21 cellular contexts compared by ENCODE assay signal in genomic region chr21:27799861-27800260, GRCh38.
"Had no signal": no experiment of that assay in that cellular context is flagged by ENCODE, and none has a peak within 500 bp of the region (broad histone marks: within the 10 kb centered on the region; RNA-seq: fewer than 3 reads in every experiment).

No MANE protein-coding gene starts in this region.

- H3K4me3 Mint-ChIP-seq: activated B cell treated with CpG ODN at 0.5 μM for 24 hours; activated CD4-positive, alpha-beta T cell treated with anti-CD3 and anti-CD28 coated beads, Interleukin-2, amount 10 ng/mL, durations not matched to agents 24 days and 14 days; activated CD8-positive, alpha-beta memory T cell treated with anti-CD3 and anti-CD28 coated beads, Interleukin-2, amount 10 ng/mL, durations not matched to agents 7 days and 5 days; activated naive CD4-positive, alpha-beta T cell treated with anti-CD3 and anti-CD28 coated beads for 36 hours; activated naive CD8-positive, alpha-beta T cell; activated T-cell treated with anti-CD3 and anti-CD28 coated beads, Interleukin-2, amount 50 U/mL, for 24 hours; T-helper 17 cell had no signal

- H3K36me3 Mint-ChIP-seq: activated CD8-positive, alpha-beta memory T cell treated with anti-CD3 and anti-CD28 coated beads, Interleukin-2, amount 10 ng/mL, durations not matched to agents 7 days and 5 days; activated naive CD8-positive, alpha-beta T cell had no signal

- H3K9me3 Mint-ChIP-seq: activated B cell treated with CpG ODN at 0.5 μM for 24 hours; activated CD4-positive, alpha-beta T cell treated with anti-CD3 and anti-CD28 coated beads, Interleukin-2, amount 10 ng/mL, durations not matched to agents 24 days and 14 days; activated naive CD4-positive, alpha-beta T cell treated with anti-CD3 and anti-CD28 coated beads for 36 hours; activated T-cell treated with anti-CD3 and anti-CD28 coated beads, Interleukin-2, amount 50 U/mL, for 24 hours had no signal

- DNase-seq: activated B cell treated with CpG ODN at 0.5 μM for 24 hours; activated CD4-positive, alpha-beta T cell treated with anti-CD3 and anti-CD28 coated beads for 1 hour; activated CD4-positive, alpha-beta T cell treated with anti-CD3 and anti-CD28 coated beads, Interleukin-2, amount 10 ng/mL, durations not matched to agents 24 days and 14 days; activated CD4-positive, alpha-beta T cell treated with anti-CD3 and anti-CD28 coated beads, Interleukin-2, amount 50 U/mL, for 48 hours; activated CD8-positive, alpha-beta memory T cell treated with anti-CD3 and anti-CD28 coated beads, Interleukin-2, amount 10 ng/mL, durations not matched to agents 7 days and 5 days; activated effector memory CD4-positive, alpha-beta T cell treated with anti-CD3 and anti-CD28 coated beads, Interleukin-2, amount 50 U/mL, for 16 hours; activated naive CD4-positive, alpha-beta T cell treated with anti-CD3 and anti-CD28 coated beads for 36 hours; activated T-cell treated with anti-CD3 and anti-CD28 coated beads, Interleukin-2, amount 50 U/mL, for 24 hours; Karpas-422; NCI-H1105 treated with DMSO at 0.1 percent for 48 hours; NCI-H1436 treated with DMSO at 0.1 percent for 48 hours; NCI-H187; NCI-H2081; NCI-H446; NCI-H524; PC-9; SHP77 treated with DMSO at 0.1 percent for 48 hours; T-helper 17 cell; T-helper 9 cell had no signal

- H3K4me3 ChIP-seq: K562, PC-9 had no signal

- H3K27ac ChIP-seq: PC-9 had no signal

- H3K4me2 ChIP-seq: PC-9 had no signal

- H3K4me1 Mint-ChIP-seq: activated B cell treated with CpG ODN at 0.5 μM for 24 hours; activated CD4-positive, alpha-beta T cell treated with anti-CD3 and anti-CD28 coated beads, Interleukin-2, amount 10 ng/mL, durations not matched to agents 24 days and 14 days; activated CD8-positive, alpha-beta memory T cell treated with anti-CD3 and anti-CD28 coated beads, Interleukin-2, amount 10 ng/mL, durations not matched to agents 7 days and 5 days had no signal

- ATAC-seq: activated CD8-positive, alpha-beta memory T cell treated with anti-CD3 and anti-CD28 coated beads, Interleukin-2, amount 10 ng/mL, durations not matched to agents 7 days and 5 days; K562; T-helper 17 cell had no signal

- H3K27me3 Mint-ChIP-seq: activated B cell treated with CpG ODN at 0.5 μM for 24 hours; activated CD4-positive, alpha-beta T cell treated with anti-CD3 and anti-CD28 coated beads, Interleukin-2, amount 10 ng/mL, durations not matched to agents 24 days and 14 days; activated CD8-positive, alpha-beta memory T cell treated with anti-CD3 and anti-CD28 coated beads, Interleukin-2, amount 10 ng/mL, durations not matched to agents 7 days and 5 days; activated naive CD8-positive, alpha-beta T cell; activated T-cell treated with anti-CD3 and anti-CD28 coated beads, Interleukin-2, amount 50 U/mL, for 24 hours had no signal

- H3K27ac Mint-ChIP-seq: activated B cell treated with CpG ODN at 0.5 μM for 24 hours; activated CD4-positive, alpha-beta T cell treated with anti-CD3 and anti-CD28 coated beads, Interleukin-2, amount 10 ng/mL, durations not matched to agents 24 days and 14 days; activated CD8-positive, alpha-beta memory T cell treated with anti-CD3 and anti-CD28 coated beads, Interleukin-2, amount 10 ng/mL, durations not matched to agents 7 days and 5 days; activated naive CD4-positive, alpha-beta T cell treated with anti-CD3 and anti-CD28 coated beads for 36 hours; activated naive CD8-positive, alpha-beta T cell; activated T-cell treated with anti-CD3 and anti-CD28 coated beads, Interleukin-2, amount 50 U/mL, for 24 hours; T-helper 17 cell had no signal

- H2AFZ ChIP-seq: PC-9 had no signal
